ENCODE assay signal across 9 cellular contexts in genomic region chr1:156097499-156098178, GRCh38. TPM values are rescaled to one million over a fixed set of nuclear protein-coding genes. Genes with fewer than 3 reads are reported as not detected.
DNase-seq lines count a peak whose midpoint lies in the region; ATAC-seq and TF ChIP-seq lines count a peak whose summit lies in the region.
"Had no signal": no experiment of that assay in that cellular context is flagged by ENCODE, and none has a peak within 500 bp of the region (broad histone marks: within the 10 kb centered on the region; RNA-seq: fewer than 3 reads in every experiment).

No MANE protein-coding gene starts in this region.

- H3K27me3 ChIP-seq in ACC112 (ENCODE audit: insufficient read depth, low read length) (no peaks in the 10 kb centered on the region), adipocyte (replicated peaks; ENCODE audit: control insufficient read depth, insufficient read depth, low read length) (no peaks in the 10 kb centered on the region), osteoblast (ENCODE audit: insufficient read depth, low read length) (no peaks in the 10 kb centered on the region)

- H3K79me2 ChIP-seq in ACC112 (ENCODE audit: control insufficient read depth, insufficient read depth, low read length, unreplicated experiment) (no peaks in the 10 kb centered on the region), osteoblast (ENCODE audit: insufficient read depth, low read length) (peaks cover 6% of the 10 kb centered on the region)

- H3K9me3 ChIP-seq in adipocyte (ENCODE audit: control insufficient read depth, low read length) (no peaks in the 10 kb centered on the region), osteoblast (ENCODE audit: low read depth, low read length) (no peaks in the 10 kb centered on the region)

- peak; percentile 5 for ATAC-seq in GM21381 (IDR thresholded peaks at IDR 0.05; ENCODE audit: unreplicated experiment)
- no peak for ATAC-seq in GM21390 (IDR thresholded peaks at IDR 0.05; ENCODE audit: unreplicated experiment)

- peak overlapping the region; percentile 82 for H3K9ac ChIP-seq in adipocyte (ENCODE audit: low read length)

- TF ChIP-seq CTCF in osteoblast (IDR thresholded peaks at IDR 0.05; ENCODE audit: extremely low read depth, low read depth, low read length) (no peak), GM10266 (IDR thresholded peaks at IDR 0.05; ENCODE audit: control insufficient read depth, insufficient read depth, low read depth, missing control alignments) (no peak)

- no peak overlapping the region for H2AFZ ChIP-seq in ACC112 (ENCODE audit: low read length, unreplicated experiment)
- H2AFZ ChIP-seq in osteoblast (ENCODE audit: low read length) = no peak overlapping the region

- H4K20me1 ChIP-seq in osteoblast (ENCODE audit: insufficient read depth, low read length) = no peaks in the 10 kb centered on the region

- H3K4me2 ChIP-seq in osteoblast (ENCODE audit: insufficient read depth, low read length) = no peak overlapping the region

- peak overlapping the region; percentile 99 for H3K27ac ChIP-seq in ACC112 (ENCODE audit: low read depth, low read length)
- peak overlapping the region; percentile 86 for H3K27ac ChIP-seq in osteoblast (ENCODE audit: low read depth, low read length)

- DNase-seq in adipocyte (ENCODE audit: low read depth) (no peak), osteoblast (ENCODE audit: insufficient read length, low spot score, missing footprints) (no peak), UCSD-AML1 (lab: John Stamatoyannopoulos, UW; ENCODE audit: unreplicated experiment) (no peak), NCI-H2107 treated with DMSO at 0.1 percent for 48 hours (lab: John Stamatoyannopoulos, UW; ENCODE audit: unreplicated experiment) (no peak), GM10266 (ENCODE audit: extremely low spot score) (no peak)

- H3K4me1 ChIP-seq in ACC112 (ENCODE audit: control insufficient read depth, insufficient read depth, low read length, unreplicated experiment) (peaks cover 44% of the 10 kb centered on the region), adipocyte (ENCODE audit: control insufficient read depth, insufficient read depth, low read length) (peaks cover 32% of the 10 kb centered on the region), osteoblast (ENCODE audit: insufficient read depth, low read length) (peaks cover 35% of the 10 kb centered on the region)

- H3K4me3 ChIP-seq in ACC112 (ENCODE audit: low read depth, low read length) (no peak overlapping the region), adipocyte (ENCODE audit: low read length) (no peak overlapping the region), osteoblast (ENCODE audit: insufficient read depth, low read length) (no peak overlapping the region)
- H3K4me3 ChIP-seq: K562 had no signal

- H3K36me3 ChIP-seq in ACC112 (ENCODE audit: insufficient read depth, low read length) (no peaks in the 10 kb centered on the region), adipocyte (ENCODE audit: control insufficient read depth, insufficient read depth, low read length, severe bottlenecking) (no peaks in the 10 kb centered on the region), osteoblast (ENCODE audit: insufficient read depth, low read length) (no peaks in the 10 kb centered on the region)

RNA-seq across cellular contexts. Expression of gene MEX3A, which starts 15.4 kb away (rescaled TPM):
- total RNA-seq in osteoblast = 0.88 and 1.1 TPM in 2 replicates

RNA-seq across cellular contexts. Expression of gene LMNA, which starts 16.9 kb away (rescaled TPM):
- 774 and 854 TPM in 2 replicates for total RNA-seq in osteoblast

RNA-seq across cellular contexts. Expression of gene RAB25, which starts 36.7 kb away (rescaled TPM):
- total RNA-seq in osteoblast = not detected in 2 replicates

RNA-seq across cellular contexts. Expression of gene LAMTOR2, which starts 43.1 kb away (rescaled TPM):
- 36.6 and 40.1 TPM in 2 replicates for total RNA-seq in osteoblast

RNA-seq across cellular contexts. Expression of gene UBQLN4, which starts 44.0 kb away (rescaled TPM):
- total RNA-seq in osteoblast = 10.6 and 13.0 TPM in 2 replicates
